In genomic region chr2:177352441-177353070, GRCh38 we compare ENCODE assay signal across 2 cellular contexts.
A peak's percentile ranks its signal among the peaks of the same experiment; 100 is the strongest.
TF ChIP-seq lines count a peak whose summit lies in the region.

No MANE protein-coding gene starts in this region.

TF ChIP-seq in K562, 482 proteins besides CTCF, POLR2A, EP300 and RAD21:
- 0 out of 2 replicates have a peak, but pooled peaks have one; percentile 25 for TF ChIP-seq ZBTB9 (CRISPR knock-in tag; IDR thresholded peaks at IDR 0.05)
- TF ChIP-seq TRIM28 (IDR thresholded peaks at IDR 0.05): no peak

TF ChIP-seq in HepG2, 621 proteins besides CTCF, POLR2A, EP300 and RAD21:
- no peak for TF ChIP-seq RBAK (CRISPR knock-in tag; IDR thresholded peaks at IDR 0.05)
